10 cellular contexts compared by ENCODE assay signal in genomic region chr4:102610007-102610406, GRCh38.
DNase-seq lines count a peak whose midpoint lies in the region; TF ChIP-seq lines count a peak whose summit lies in the region.
"Had no signal": no experiment of that assay in that cellular context is flagged by ENCODE, and none has a peak within 500 bp of the region (broad histone marks: within the 10 kb centered on the region; RNA-seq: fewer than 3 reads in every experiment).

No MANE protein-coding gene starts in this region.

- CTCF ChIA-PET in BJ (lab: Yijun Ruan, JAX): interaction anchor here (0.9 to 2.1 kb wide), 4 partner anchors 11 to 126 kb away, joined by 3 to 9 read pairs (median 6); no protein-coding TSS in a partner anchor

- intact Hi-C loops in posterior vena cava (cut with DNase I): no loop called here

- H3K27me3 Mint-ChIP-seq in nephron progenitor cell (ENCODE audit: low read depth, poor library complexity): no peaks in the 10 kb centered on the region

- H3K4me1 Mint-ChIP-seq in nephron progenitor cell: peaks cover 3% of the 10 kb centered on the region

- H3K27ac Mint-ChIP-seq in nephron progenitor cell: no peak overlapping the region

- no peak overlapping the region for H3K4me3 ChIP-seq in BJ (ENCODE audit: low read depth, low read length)

- H3K4me3 Mint-ChIP-seq in nephron progenitor cell: no peak overlapping the region
- H3K4me3 Mint-ChIP-seq: natural killer cell had no signal

- in situ Hi-C loops in GM13977 (cut with MboI; ENCODE audit: low pct_unique_long_range_greater_than_20kb, low sequenced_read_pairs, unreplicated experiment) (loop anchor here (10.0 kb wide), 1 partner anchor 415 kb away; no protein-coding TSS in a partner anchor), SK-MEL-5 (cut with HindIII; ENCODE audit: low pct_unique_long_range_greater_than_20kb, low sequenced_read_pairs) (no loop called here)

- TF ChIP-seq CTCF in BJ (IDR thresholded peaks at IDR 0.05; ENCODE audit: insufficient read depth, low read depth, low read length): peak; percentile 34; the same call in 1 of the 2 replicates
- TF ChIP-seq CTCF in GM13977 (IDR thresholded peaks at IDR 0.05; ENCODE audit: extremely low read depth, insufficient read depth, missing control alignments): peak; percentile 53
- TF ChIP-seq CTCF in nephron progenitor cell (IDR thresholded peaks at IDR 0.05): no peak

- peaks cover 47% of the 10 kb centered on the region for H3K36me3 Mint-ChIP-seq in nephron progenitor cell (ENCODE audit: low read depth)

- H3K9me3 Mint-ChIP-seq in nephron progenitor cell: no peaks in the 10 kb centered on the region
- H3K9me3 Mint-ChIP-seq: natural killer cell had no signal

- POLR2A ChIA-PET in BJ (lab: Charles Lee): no interaction called here

- DNase-seq in BJ (ENCODE audit: low read depth) (no peak), GM13977 (ENCODE audit: low spot score) (peak; percentile 29), SK-MEL-5 (ENCODE audit: low read depth, low spot score) (peak; percentile 42), fibroblast of peridontal ligament (ENCODE audit: extremely low read depth) (peak; percentile 33), superior temporal gyrus (ENCODE audit: extremely low spot score) (no peak), nephron progenitor cell (no peak), SKM-1 (lab: John Stamatoyannopoulos, UW; ENCODE audit: unreplicated experiment) (no peak), posterior vena cava (ENCODE audit: low spot score) (no peak)
- DNase-seq: activated T-cell treated with anti-CD3 and anti-CD28 coated beads, Interleukin-2, amount 50 U/mL, for 1 hour; natural killer cell had no signal

- H3K27me3 ChIP-seq in BJ (ENCODE audit: control insufficient read depth, insufficient read depth, low read length): no peaks in the 10 kb centered on the region

- peaks cover 25% of the 10 kb centered on the region for H3K36me3 ChIP-seq in BJ (ENCODE audit: control insufficient read depth, insufficient read depth, low read length)

Comparison
In these comparisons a context has a peak if more than half of its experiments do, and no peak if none do; other contexts are left out.
1. DNase-seq: peak in GM13977 (single experiment), SK-MEL-5 (single experiment) and fibroblast of peridontal ligament (single experiment); none in BJ (single experiment), superior temporal gyrus (single experiment), nephron progenitor cell (single experiment), SKM-1 (single experiment) and posterior vena cava (single experiment).